ENCODE assay signal across 8 cellular contexts in genomic region chr12:53005215-53005985, GRCh38. TPM values are rescaled to one million over a fixed set of nuclear protein-coding genes. Genes with fewer than 3 reads are reported as not detected.
A peak's percentile ranks its signal among the peaks of the same experiment; 100 is the strongest.
DNase-seq lines count a peak whose midpoint lies in the region; ATAC-seq and TF ChIP-seq lines count a peak whose summit lies in the region.

No MANE protein-coding gene starts in this region.

- no peak overlapping the region for H3K27ac ChIP-seq in H9 (ENCODE audit: insufficient read length, low read depth, low read length)
- H3K27ac ChIP-seq in heart right ventricle, result peak overlapping the region; percentile 14 to 96 (median 90)
- H3K27ac ChIP-seq in rectal smooth muscle tissue (ENCODE audit: low read depth, low read length), result peak overlapping the region; percentile 89

- WGBS in H9 (ENCODE audit: extremely low coverage, insufficient read length, low lambda C conversion rate), result no CpG with 5 or more reads among the region's 28 CpGs
- WGBS in heart right ventricle, 2 donors, result 17 to 20% methylated on average over 28 of the region's 28 CpGs

- H3K56ac ChIP-seq in H9 (ENCODE audit: insufficient read length, low read depth, low read length), result no peak overlapping the region

- no peak overlapping the region for H4K8ac ChIP-seq in H9 (replicated peaks; ENCODE audit: insufficient read length, low read depth, low read length)

- DNase-seq in ACHN (peak; percentile 20), H9 (no peak), heart right ventricle (peak in 1 of 2 donors; percentile 13), DMS79 treated with DMSO at 0.1 percent for 48 hours (lab: John Stamatoyannopoulos, UW) (no peak), NCI-H187 treated with DMSO at 0.1 percent for 48 hours (lab: John Stamatoyannopoulos, UW) (no peak)
- DNase-seq in activated T-cell treated with anti-CD3 and anti-CD28 coated beads, Interleukin-2, amount 50 U/mL, for 1 hour, result peak; percentile 24

- H3K23ac ChIP-seq in H9 (ENCODE audit: insufficient read length, low read depth, low read length), result no peak overlapping the region

- peak overlapping the region; percentile 98 to 100 (median 100) for H3K27ac Mint-ChIP-seq in H9

- peaks cover 5% of the 10 kb centered on the region; the same call in 1 of the 2 replicates for H3K4me1 ChIP-seq in H9 (ENCODE audit: insufficient read depth, low read length)
- peaks cover 8 to 51% (median 44%) of the 10 kb centered on the region in 9 donors for H3K4me1 ChIP-seq in heart right ventricle
- H3K4me1 ChIP-seq in rectal smooth muscle tissue (ENCODE audit: control insufficient read depth, insufficient read depth, low read length), result peaks cover 16% of the 10 kb centered on the region

- in situ Hi-C loops in ACHN (cut with HindIII; ENCODE audit: low pct_ligation_motif_present, low pct_unique_long_range_greater_than_20kb, low sequenced_read_pairs), result no loop called here

- H3K27me3 ChIP-seq in H9 (ENCODE audit: insufficient read depth, low read length), result no peaks in the 10 kb centered on the region
- H3K27me3 ChIP-seq in heart right ventricle, result peaks cover 0 to 9% (median 0%) of the 10 kb centered on the region in 7 donors
- H3K27me3 ChIP-seq in rectal smooth muscle tissue (ENCODE audit: control insufficient read depth, insufficient read depth, low read length), result no peaks in the 10 kb centered on the region

- H3K36me3 Mint-ChIP-seq in H9 (ENCODE audit: insufficient read depth in 1 of 3, low read depth in 3 of 3), result peaks cover 28 to 32% (median 29%) of the 10 kb centered on the region in 3 experiments

- ATAC-seq in heart right ventricle (peak in 1 of 8 donors; percentile 0), HG03354 (IDR thresholded peaks at IDR 0.05; ENCODE audit: poor library complexity, severe bottlenecking, unreplicated experiment) (no peak)

- peak overlapping the region; percentile 86 for H3K4me2 ChIP-seq in H9 (ENCODE audit: insufficient read depth, insufficient read length, low read length)

- peak overlapping the region; percentile 95 to 99 for H3K4me3 Mint-ChIP-seq in H9

- peaks cover 0 to 2% of the 10 kb centered on the region in 2 experiments; a peak in 2 of 5 replicates for H3K9me3 Mint-ChIP-seq in H9

- no peak overlapping the region for H2BK5ac ChIP-seq in H9 (ENCODE audit: insufficient read length, low read length)

- no peak overlapping the region for H3K14ac ChIP-seq in H9 (ENCODE audit: insufficient read depth, low read length)

- H3K27me3 Mint-ChIP-seq in H9 (ENCODE audit: low read depth), result no peaks in the 10 kb centered on the region; the same call in 1 of the 2 replicates

- H3K9me3 ChIP-seq in H9 (ENCODE audit: control insufficient read depth, low read depth, low read length) (no peaks in the 10 kb centered on the region), heart right ventricle (no peaks in the 10 kb centered on the region)

- peaks cover 3% of the 10 kb centered on the region for H3K23me2 ChIP-seq in H9 (ENCODE audit: insufficient read length, low read depth, low read length, poor library complexity, severe bottlenecking)

- H3K9ac ChIP-seq in H9 (ENCODE audit: extremely low read depth, insufficient read length, low read length) (peak overlapping the region; percentile 83), rectal smooth muscle tissue (ENCODE audit: low read length) (peak overlapping the region; percentile 38)

- peaks cover 31 to 40% of the 10 kb centered on the region in 2 experiments for H3K4me1 Mint-ChIP-seq in H9

- no peak for TF ChIP-seq CTCF in H9 (conservative IDR thresholded peaks at IDR 0.05)
- TF ChIP-seq CTCF in heart right ventricle (IDR thresholded peaks at IDR 0.05), result no peak

- peak overlapping the region; percentile 76 for H3K18ac ChIP-seq in H9 (ENCODE audit: insufficient read length, low read depth, low read length)

- H3K79me1 ChIP-seq in H9 (ENCODE audit: insufficient read depth, low read depth, low read length, poor library complexity, severe bottlenecking), result no peaks in the 10 kb centered on the region

- H4K5ac ChIP-seq in H9 (ENCODE audit: insufficient read length, low read depth, low read length), result no peak overlapping the region

- intact Hi-C loops in heart right ventricle (cut with DNase I), result loop anchor here in 2 of 10 donors (5.0 kb wide), 1 partner anchor 42 kb away; no protein-coding TSS in a partner anchor

- H4K20me1 ChIP-seq in H9 (ENCODE audit: control insufficient read depth, insufficient read depth, insufficient read length), result no peaks in the 10 kb centered on the region

- H3K4me3 ChIP-seq in heart right ventricle (peak overlapping the region; percentile 54 to 98 (median 91)), rectal smooth muscle tissue (ENCODE audit: low read length) (peak overlapping the region; percentile 89)

- peaks cover 30% of the 10 kb centered on the region for H3K79me2 ChIP-seq in H9 (ENCODE audit: insufficient read depth, low read length)

- H2BK20ac ChIP-seq in H9 (ENCODE audit: low read depth, low read length, poor library complexity, severe bottlenecking), result no peak overlapping the region

- no peak overlapping the region for H2BK12ac ChIP-seq in H9 (ENCODE audit: insufficient read length, low read depth, low read length)

- no peak overlapping the region for H4K91ac ChIP-seq in H9 (ENCODE audit: insufficient read length, low read depth, low read length)

- H3T11ph ChIP-seq in H9 (ENCODE audit: low read length), result no peak overlapping the region

- H3K36me3 ChIP-seq in heart right ventricle (peaks cover 0 to 21% (median 0%) of the 10 kb centered on the region in 9 donors), rectal smooth muscle tissue (ENCODE audit: control insufficient read depth, insufficient read depth, low read length) (no peaks in the 10 kb centered on the region)

- H2AK5ac ChIP-seq in H9 (ENCODE audit: insufficient read length, low read length), result no peak overlapping the region

- no peak overlapping the region for H2AFZ ChIP-seq in H9 (ENCODE audit: low read length)

- no peak overlapping the region for H2BK120ac ChIP-seq in H9 (ENCODE audit: low read depth, low read length, poor library complexity, severe bottlenecking)

- H2BK15ac ChIP-seq in H9 (ENCODE audit: low read depth, low read length), result no peak overlapping the region

- H3K4ac ChIP-seq in H9 (ENCODE audit: low read depth, low read length), result no peak overlapping the region

RNA-seq across cellular contexts. Expression of gene EIF4B, which starts 0.9 kb away (rescaled TPM):
- 713 and 723 TPM in 2 replicates for total RNA-seq in H9 (2021)
- total RNA-seq in heart right ventricle, result 100 to 1,000 TPM; 364 to 477 (median 431) TPM
- 10 to 100 TPM; 53.2 to 63.5 TPM for polyA plus RNA-seq in heart right ventricle

RNA-seq across cellular contexts. Expression of gene TNS2, which starts 44.5 kb away (rescaled TPM):
- total RNA-seq in H9 (2021) (3.6 and 4.5 TPM in 2 replicates), heart right ventricle (100 to 1,000 TPM in 3 of 10 donors, 10 to 100 TPM in 7; 60.6 to 139 (median 77.1) TPM)
- 100 to 1,000 TPM in 1 of 2 donors, 10 to 100 TPM in 1; 68.1 to 364 TPM for polyA plus RNA-seq in heart right ventricle

RNA-seq across cellular contexts. Expression of gene KRT18, which starts 56.5 kb away (rescaled TPM):
- total RNA-seq in H9 (2021), result 245 and 263 TPM in 2 replicates
- 10 to 100 TPM in 1 of 10 donors, 1 to 10 TPM in 9; 2.8 to 20.9 (median 6.4) TPM for total RNA-seq in heart right ventricle
- polyA plus RNA-seq in heart right ventricle, result 10 to 100 TPM in 1 of 2 donors, 1 to 10 TPM in 1; 7.8 to 13.1 TPM

Comparison
In these comparisons a context has a peak if more than half of its experiments do, and no peak if none do; other contexts are left out.
1. DNase-seq: peak in ACHN (single experiment) and activated T-cell treated with anti-CD3 and anti-CD28 coated beads, Interleukin-2, amount 50 U/mL, for 1 hour (single experiment); none in H9 (single experiment), DMS79 treated with DMSO at 0.1 percent for 48 hours (single experiment) and NCI-H187 treated with DMSO at 0.1 percent for 48 hours (single experiment).
2. RNA of gene TNS2, which starts 44.5 kb away (total RNA-seq): 60.6 to 139 TPM in heart right ventricle; 3.6 to 4.5 TPM in H9; every median in the first group is over 10 times any median in the second.
3. RNA of gene KRT18, which starts 56.5 kb away (total RNA-seq): 245 to 263 TPM in H9; 2.8 to 20.9 TPM in heart right ventricle; every median in the first group is over 10 times any median in the second.